ENCODE assay signal across 8 cellular contexts in genomic region chr14:95887351-95887750, GRCh38. TPM values are rescaled to one million over a fixed set of nuclear protein-coding genes. Genes with fewer than 3 reads are reported as not detected.
"Had no signal": no experiment of that assay in that cellular context is flagged by ENCODE, and none has a peak within 500 bp of the region (broad histone marks: within the 10 kb centered on the region; RNA-seq: fewer than 3 reads in every experiment).

No MANE protein-coding gene starts in this region.

- FAIRE-seq: G401.6, GM12878, GM12891, GM12892, GM18507, GM19239 had no signal

- H3K4me3 ChIP-seq: GM12878 had no signal

- DNase-seq: GDM1, GF-D8 had no signal

RNA-seq across cellular contexts. Expression of gene TUNAR, which starts 10.7 kb away (rescaled TPM):
- total RNA-seq: GM12878 had no signal
